In genomic region chr16:87129771-87130170, GRCh38 we compare ENCODE assay signal across 16 cellular contexts.
DNase-seq lines count a peak whose midpoint lies in the region; FAIRE-seq and TF ChIP-seq lines count a peak whose summit lies in the region.
"Had no signal": no experiment of that assay in that cellular context is flagged by ENCODE, and none has a peak within 500 bp of the region (broad histone marks: within the 10 kb centered on the region; RNA-seq: fewer than 3 reads in every experiment).

No MANE protein-coding gene starts in this region.

- FAIRE-seq in urothelium cell line (lab: Jason Lieb, UNC) = no peak
- FAIRE-seq: GM12878 had no signal

- H3K4me3 ChIP-seq in astrocyte of the spinal cord (ENCODE audit: low read depth, low read length) = no peak overlapping the region
- H3K4me3 ChIP-seq: GM12878, tibial artery had no signal

- DNase-seq in SIG-M5 treated with dmso at 0.1 percent for 504 hours (lab: John Stamatoyannopoulos, UW; ENCODE audit: unreplicated experiment) = peak; percentile 0
- no peak for DNase-seq in SIG-M5 (lab: John Stamatoyannopoulos, UW)
- DNase-seq in astrocyte of the spinal cord (ENCODE audit: low read depth, low spot score) = peak; percentile 77
- DNase-seq in islet precursor cell = peak; percentile 94
- DNase-seq in urothelium cell line (ENCODE audit: low spot score) = peak; percentile 36
- DNase-seq in activated effector memory CD4-positive, alpha-beta T cell treated with Interleukin-2 at 50 U/mL for 16 hours = no peak
- DNase-seq in NCI-H146 treated with DMSO at 0.1 percent for 48 hours (lab: John Stamatoyannopoulos, UW; ENCODE audit: unreplicated experiment) = no peak
- no peak for DNase-seq in NCI-H2081 (lab: John Stamatoyannopoulos, UW)
- DNase-seq: aorta; CD4-positive, alpha-beta T cell; NCI-H2171; NK-92 treated with Interleukin-12 subunit alpha and Interleukin-12 subunit beta, amount 100 ng/mL, for 24 hours; SK-N-SH; stimulated activated CD4-positive, alpha-beta T cell treated with anti-CD3 and anti-CD28 coated beads, Interleukin-1b, Interleukin-23, amount 100 ng/mL, for 48 hours had no signal

- in situ Hi-C loops in astrocyte of the spinal cord (cut with HindIII; ENCODE audit: low sequenced_read_pairs) = no loop called here

- no peak for TF ChIP-seq CTCF in astrocyte of the spinal cord (IDR thresholded peaks at IDR 0.05; ENCODE audit: low read depth, low read length)

Comparison
In these comparisons a context has a peak if more than half of its experiments do, and no peak if none do; other contexts are left out.
1. DNase-seq: peak in SIG-M5 treated with dmso at 0.1 percent for 504 hours (single experiment), astrocyte of the spinal cord (single experiment), islet precursor cell (single experiment) and urothelium cell line (single experiment); none in SIG-M5 (single experiment), activated effector memory CD4-positive, alpha-beta T cell treated with Interleukin-2 at 50 U/mL for 16 hours (single experiment), NCI-H146 treated with DMSO at 0.1 percent for 48 hours (single experiment) and NCI-H2081 (0 of 2).